In the genomic region with DNA sequence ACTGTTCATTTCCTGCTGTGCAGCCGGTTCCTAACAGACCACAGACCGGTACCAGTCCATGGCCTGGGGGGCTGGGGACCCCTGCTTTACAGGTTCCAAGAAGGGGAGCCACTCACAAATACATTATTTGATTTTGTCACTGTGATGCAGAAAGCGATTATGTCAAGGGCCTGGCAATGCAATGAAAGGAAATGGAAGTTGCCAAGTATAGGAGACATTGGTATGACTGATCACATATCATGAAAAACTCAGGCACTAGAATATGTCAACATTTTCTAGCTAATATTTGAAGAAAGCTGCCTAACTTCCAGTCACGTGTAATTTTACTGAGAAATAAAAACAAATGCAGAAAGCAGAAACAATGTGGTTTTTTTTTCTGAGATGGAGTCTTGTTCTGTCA, we compare ENCODE assay signal across 30 cellular contexts.
"Had no signal": no experiment of that assay in that cellular context is flagged by ENCODE, and none has a peak within 500 bp of the region (broad histone marks: within the 10 kb centered on the region; RNA-seq: fewer than 3 reads in every experiment).

No MANE protein-coding gene starts in this region.

- FAIRE-seq: small intestine, urothelium cell line had no signal

- H3K9me3 ChIP-seq: neutrophil, ovary, psoas muscle, right lobe of liver, sigmoid colon, stomach, thoracic aorta, thyroid gland, tibial nerve, upper lobe of left lung, vagina had no signal

- H3K9me3 Mint-ChIP-seq: natural killer cell treated with Interleukin-12 subunit alpha and Interleukin-12 subunit beta and Interleukin-15 and Interleukin-18, amount 100 ng/mL, for 72 hours; nephron progenitor cell; neural crest cell; stimulated activated effector memory CD8-positive, alpha-beta T cell treated with anti-CD3 and anti-CD28 coated beads, Interleukin-12 subunit alpha, Interleukin-12 subunit beta, amount 100 ng/mL, for 72 hours; stimulated activated naive B cell treated with anti-CD40 and anti-IgM and Interleukin-4, amounts not matched to agents 10 μg/mL and 1 μg/mL and 100 μg/mL, for 72 hours; stimulated activated naive CD8-positive, alpha-beta T cell treated with anti-CD3 and anti-CD28 coated beads, Interleukin-15, Interleukin-2, amounts not matched to agents 100 ng/mL and 50 ng/mL, for 24 hours had no signal

- H3K36me3 ChIP-seq: neutrophil, ovary, right lobe of liver, sigmoid colon, stomach, thoracic aorta, thyroid gland, tibial nerve, upper lobe of left lung, vagina had no signal

- DNase-seq: nephron progenitor cell; nucleus accumbens; ovary; posterior cingulate gyrus; psoas muscle; right cardiac atrium; right lobe of liver; sigmoid colon; small intestine; stimulated activated CD4-positive, alpha-beta T cell treated with anti-CD3 and anti-CD28 coated beads, Interleukin-15, amount 100 ng/mL, for 24 hours; stimulated activated CD4-positive, alpha-beta T cell treated with anti-CD3 and anti-CD28 coated beads, Interleukin-2, amount 100 ng/mL, for 24 hours; stimulated activated CD4-positive, alpha-beta T cell treated with anti-CD3 and anti-CD28 coated beads, Interleukin-2, amount 100 ng/mL, for 48 hours; stimulated activated CD4-positive, alpha-beta T cell treated with anti-CD3 and anti-CD28 coated beads, Interleukin-4, amount 100 ng/mL, for 24 hours; stimulated activated naive B cell treated with anti-CD40 and anti-IgM and Interleukin-4, amounts not matched to agents 10 μg/mL and 1 μg/mL and 100 μg/mL, for 72 hours; stimulated activated naive CD4-positive, alpha-beta T cell treated with Interleukin-2 at 50 U/mL for 16 hours; stomach; thyroid gland; trophoblast cell; upper lobe of left lung had no signal

- H3K27me3 ChIP-seq: ovary, right lobe of liver, sigmoid colon, stomach, thyroid gland, tibial nerve, upper lobe of left lung, vagina had no signal

- H3K4me1 ChIP-seq: parathyroid adenoma, psoas muscle, tibial nerve, vagina had no signal

- ATAC-seq: natural killer cell treated with Interleukin-12 subunit alpha and Interleukin-12 subunit beta and Interleukin-15 and Interleukin-18, amount 100 ng/mL, for 72 hours; psoas muscle; right cardiac atrium; right lobe of liver; stimulated activated effector memory CD8-positive, alpha-beta T cell treated with anti-CD3 and anti-CD28 coated beads, Interleukin-12 subunit alpha, Interleukin-12 subunit beta, amount 100 ng/mL, for 72 hours; stimulated activated naive B cell treated with anti-CD40 and anti-IgM and Interleukin-4, amounts not matched to agents 10 μg/mL and 1 μg/mL and 100 μg/mL, for 72 hours had no signal

- H3K27ac Mint-ChIP-seq: natural killer cell treated with Interleukin-12 subunit alpha and Interleukin-12 subunit beta and Interleukin-15 and Interleukin-18, amount 100 ng/mL, for 72 hours; nephron progenitor cell; progenitor cell of endocrine pancreas; stimulated activated effector memory CD8-positive, alpha-beta T cell treated with anti-CD3 and anti-CD28 coated beads, Interleukin-12 subunit alpha, Interleukin-12 subunit beta, amount 100 ng/mL, for 72 hours; stimulated activated naive B cell treated with anti-CD40 and anti-IgM and Interleukin-4, amounts not matched to agents 10 μg/mL and 1 μg/mL and 100 μg/mL, for 72 hours; stimulated activated naive CD8-positive, alpha-beta T cell treated with anti-CD3 and anti-CD28 coated beads, Interleukin-15, Interleukin-2, amounts not matched to agents 100 ng/mL and 50 ng/mL, for 24 hours had no signal

- H3K79me2 ChIP-seq: parathyroid adenoma had no signal

- H3K4me3 ChIP-seq: ovary, psoas muscle, right lobe of liver, sigmoid colon, stomach, thoracic aorta, thyroid gland, tibial nerve, upper lobe of left lung, vagina had no signal

- H3K9ac ChIP-seq: parathyroid adenoma had no signal

- H3K36me3 Mint-ChIP-seq: natural killer cell treated with Interleukin-12 subunit alpha and Interleukin-12 subunit beta and Interleukin-15 and Interleukin-18, amount 100 ng/mL, for 72 hours; stimulated activated effector memory CD8-positive, alpha-beta T cell treated with anti-CD3 and anti-CD28 coated beads, Interleukin-12 subunit alpha, Interleukin-12 subunit beta, amount 100 ng/mL, for 72 hours; stimulated activated naive B cell treated with anti-CD40 and anti-IgM and Interleukin-4, amounts not matched to agents 10 μg/mL and 1 μg/mL and 100 μg/mL, for 72 hours had no signal

- H3K27ac ChIP-seq: neutrophil, ovary, parathyroid adenoma, psoas muscle, right lobe of liver, sigmoid colon, thoracic aorta, thyroid gland, tibial nerve, upper lobe of left lung, vagina had no signal

- H3K4me1 Mint-ChIP-seq: nephron progenitor cell; stimulated activated effector memory CD8-positive, alpha-beta T cell treated with anti-CD3 and anti-CD28 coated beads, Interleukin-12 subunit alpha, Interleukin-12 subunit beta, amount 100 ng/mL, for 72 hours had no signal

- H2AFZ ChIP-seq: parathyroid adenoma had no signal

- H3K27me3 Mint-ChIP-seq: progenitor cell of endocrine pancreas; stimulated activated naive CD8-positive, alpha-beta T cell treated with anti-CD3 and anti-CD28 coated beads, Interleukin-15, Interleukin-2, amounts not matched to agents 100 ng/mL and 50 ng/mL, for 24 hours had no signal

- H3K4me3 Mint-ChIP-seq: natural killer cell treated with Interleukin-12 subunit alpha and Interleukin-12 subunit beta and Interleukin-15 and Interleukin-18, amount 100 ng/mL, for 72 hours; nephron progenitor cell; neural crest cell; stimulated activated effector memory CD8-positive, alpha-beta T cell treated with anti-CD3 and anti-CD28 coated beads, Interleukin-12 subunit alpha, Interleukin-12 subunit beta, amount 100 ng/mL, for 72 hours; stimulated activated naive B cell treated with anti-CD40 and anti-IgM and Interleukin-4, amounts not matched to agents 10 μg/mL and 1 μg/mL and 100 μg/mL, for 72 hours; stimulated activated naive CD8-positive, alpha-beta T cell treated with anti-CD3 and anti-CD28 coated beads, Interleukin-15, Interleukin-2, amounts not matched to agents 100 ng/mL and 50 ng/mL, for 24 hours had no signal
